16 cellular contexts compared by ENCODE assay signal in genomic region chr19:852136-853013, GRCh38. TPM values are rescaled to one million over a fixed set of nuclear protein-coding genes. Genes with fewer than 3 reads are reported as not detected.
DNase-seq lines count a peak whose midpoint lies in the region; ATAC-seq, FAIRE-seq and TF ChIP-seq lines count a peak whose summit lies in the region.
"Had no signal": no experiment of that assay in that cellular context is flagged by ENCODE, and none has a peak within 500 bp of the region (broad histone marks: within the 10 kb centered on the region; RNA-seq: fewer than 3 reads in every experiment).

ELANE (plus strand) TSS chr19:852303; CDS start chr19:852329, 26 bp downstream.

- H3K36me3 ChIP-seq in endothelial cell of umbilical vein (ENCODE audit: control insufficient read depth in 2 of 2, extremely low read depth in 1 of 2, insufficient read depth in 2 of 2, low read length in 2 of 2): no peaks in the 10 kb centered on the region
- H3K36me3 ChIP-seq in rectal smooth muscle tissue (ENCODE audit: control insufficient read depth, insufficient read depth, low read length): no peaks in the 10 kb centered on the region

- no peaks in the 10 kb centered on the region for H3K9me1 ChIP-seq in endothelial cell of umbilical vein (replicated peaks; ENCODE audit: control insufficient read depth, extremely low read depth, insufficient read depth, low read length)

- TF ChIP-seq POLR2A in endothelial cell of umbilical vein (IDR thresholded peaks at IDR 0.05; ENCODE audit: low read depth, low read length): no peak

- H3K9me3 Mint-ChIP-seq in activated T-cell treated with anti-CD3 and anti-CD28 coated beads, Interleukin-2, amount 50 U/mL, for 4 hours: no peaks in the 10 kb centered on the region
- H3K9me3 Mint-ChIP-seq: activated CD8-positive, alpha-beta T cell treated with anti-CD3 and anti-CD28 coated beads for 36 hours; mesothelial cell of epicardium had no signal

- dilution Hi-C loops in endothelial cell of umbilical vein (cut with MboI; ENCODE audit: extremely low pct_ligation_motif_present, low sequenced_read_pairs): no loop called here

- BruUV-seq in endothelial cell of umbilical vein (replicated peaks; lab: Mats Ljungman, UMichigan): no TSS peak

- H3K9ac ChIP-seq in endothelial cell of umbilical vein (replicated peaks; ENCODE audit: extremely low read depth, insufficient read depth, low read length): no peak within 1 kb of the TSS
- no peak within 1 kb of the TSS for H3K9ac ChIP-seq in rectal smooth muscle tissue (ENCODE audit: low read length)
- H3K9ac ChIP-seq: SK-N-SH had no signal

- H3K27ac ChIP-seq in right cardiac atrium (ENCODE audit: low read length) (peak within 1 kb of the TSS; percentile 34), endothelial cell of umbilical vein (ENCODE audit: insufficient read depth, low read depth, low read length) (no peak within 1 kb of the TSS), rectal smooth muscle tissue (ENCODE audit: low read depth, low read length) (peak within 1 kb of the TSS; percentile 80)

- CTCF ChIA-PET in endothelial cell of umbilical vein (lab: Charles Lee): no interaction called here

- H4K20me1 ChIP-seq in endothelial cell of umbilical vein (replicated peaks; ENCODE audit: control insufficient read depth, extremely low read depth, insufficient read depth, low read length): no peaks in the 10 kb centered on the region

- no peaks in the 10 kb centered on the region for H3K36me3 Mint-ChIP-seq in activated T-cell treated with anti-CD3 and anti-CD28 coated beads, Interleukin-2, amount 50 U/mL, for 4 hours (ENCODE audit: insufficient read depth)
- H3K36me3 Mint-ChIP-seq: mesothelial cell of epicardium had no signal

- WGBS in right cardiac atrium: 64% methylated on average over 55 of the region's 55 CpGs

- H3K9me3 ChIP-seq in right cardiac atrium (ENCODE audit: control insufficient read depth, low read length): no peaks in the 10 kb centered on the region
- H3K9me3 ChIP-seq in endothelial cell of umbilical vein (replicated peaks; ENCODE audit: control insufficient read depth, insufficient read depth, low read length): no peaks in the 10 kb centered on the region
- H3K9me3 ChIP-seq: Caco-2, SK-N-SH had no signal

- H3K27me3 ChIP-seq in right cardiac atrium (ENCODE audit: control insufficient read depth, insufficient read depth): no peaks in the 10 kb centered on the region
- no peaks in the 10 kb centered on the region for H3K27me3 ChIP-seq in endothelial cell of umbilical vein (ENCODE audit: control insufficient read depth in 2 of 2, insufficient read depth in 2 of 2, low read length in 2 of 2)
- H3K27me3 ChIP-seq in rectal smooth muscle tissue (ENCODE audit: control insufficient read depth, insufficient read depth, low read length): peaks cover 4% of the 10 kb centered on the region

- FAIRE-seq in endothelial cell of umbilical vein (lab: Jason Lieb, UNC): no peak

- no peak for TF ChIP-seq CTCF in endothelial cell of umbilical vein (IDR thresholded peaks at IDR 0.05; ENCODE audit: extremely low read depth in 1 of 2, insufficient read depth in 1 of 2, low read depth in 1 of 2, low read length in 2 of 2)

- no peak within 1 kb of the TSS for H3K4me2 ChIP-seq in endothelial cell of umbilical vein (ENCODE audit: insufficient read depth, low read length)

- H3K4me3 Mint-ChIP-seq in activated T-cell treated with anti-CD3 and anti-CD28 coated beads, Interleukin-2, amount 50 U/mL, for 4 hours: no peak within 1 kb of the TSS
- H3K4me3 Mint-ChIP-seq: activated CD8-positive, alpha-beta T cell treated with anti-CD3 and anti-CD28 coated beads for 36 hours; mesothelial cell of epicardium had no signal

- no peak within 1 kb of the TSS for H3K4me3 ChIP-seq in right cardiac atrium (ENCODE audit: low read length)
- H3K4me3 ChIP-seq in endothelial cell of umbilical vein (replicated peaks in 1 of 3; ENCODE audit: insufficient read depth in 1 of 3, low read depth in 1 of 3, low read length in 3 of 3): no peak within 1 kb of the TSS
- H3K4me3 ChIP-seq in rectal smooth muscle tissue (ENCODE audit: low read length): no peak within 1 kb of the TSS

- H3K4me1 Mint-ChIP-seq in activated T-cell treated with anti-CD3 and anti-CD28 coated beads, Interleukin-2, amount 50 U/mL, for 4 hours (ENCODE audit: low read depth): no peaks in the 10 kb centered on the region

- no peaks in the 10 kb centered on the region for H3K79me2 ChIP-seq in endothelial cell of umbilical vein (ENCODE audit: control insufficient read depth, insufficient read depth, low read length)

- ATAC-seq in right cardiac atrium (no peak), left ventricle myocardium superior (no peak)
- ATAC-seq in activated T-cell treated with anti-CD3 and anti-CD28 coated beads, Interleukin-2, amount 50 U/mL, for 4 hours: no peak
- ATAC-seq: activated CD8-positive, alpha-beta T cell treated with anti-CD3 and anti-CD28 coated beads for 36 hours had no signal

- peaks cover 35% of the 10 kb centered on the region for H3K27me3 Mint-ChIP-seq in activated T-cell treated with anti-CD3 and anti-CD28 coated beads, Interleukin-2, amount 50 U/mL, for 4 hours (ENCODE audit: low read depth)

- DNase-seq in right cardiac atrium: peak in 2 of 3 donors; percentile 63 to 72
- no peak for DNase-seq in left ventricle myocardium superior
- DNase-seq in endothelial cell of umbilical vein (ENCODE audit: low read depth, low spot score): no peak
- no peak for DNase-seq in activated T-cell treated with anti-CD3 and anti-CD28 coated beads, Interleukin-2, amount 50 U/mL, for 4 hours
- no peak for DNase-seq in NCI-H146 treated with DMSO at 0.1 percent for 48 hours (lab: John Stamatoyannopoulos, UW; ENCODE audit: unreplicated experiment)
- DNase-seq in D341Med (ENCODE audit: low spot score): no peak
- no peak for DNase-seq in NCI-H345 treated with DMSO at 0.1 percent for 48 hours (lab: John Stamatoyannopoulos, UW; ENCODE audit: unreplicated experiment)
- DNase-seq: activated CD8-positive, alpha-beta T cell treated with anti-CD3 and anti-CD28 coated beads for 36 hours; activated effector memory CD4-positive, alpha-beta T cell treated with anti-CD3 and anti-CD28 coated beads, Interleukin-2, amount 50 U/mL, for 16 hours; Caco-2; GDM1; NCI-H2171; occipital lobe; SK-N-SH had no signal

- H2AFZ ChIP-seq in endothelial cell of umbilical vein (ENCODE audit: low read depth, low read length): no peak within 1 kb of the TSS

- POLR2A ChIA-PET in endothelial cell of umbilical vein (lab: Charles Lee): no interaction called here

- no peaks in the 10 kb centered on the region for H3K4me1 ChIP-seq in right cardiac atrium (ENCODE audit: control insufficient read depth, insufficient read depth, low read length)
- H3K4me1 ChIP-seq in endothelial cell of umbilical vein (ENCODE audit: control insufficient read depth, extremely low read depth, insufficient read depth, low read length): no peaks in the 10 kb centered on the region
- peaks cover 8% of the 10 kb centered on the region for H3K4me1 ChIP-seq in rectal smooth muscle tissue (ENCODE audit: control insufficient read depth, insufficient read depth, low read length)
- H3K4me1 ChIP-seq: Caco-2 had no signal

- intact Hi-C loops in right cardiac atrium (cut with DNase I) (loop anchor here in 2 of 4 donors (10.0 kb wide), 2 partner anchors 48 to 78 kb away; no protein-coding TSS in a partner anchor), left ventricle myocardium superior (cut with micrococcal nuclease) (no loop called here), endothelial cell of umbilical vein (cut with micrococcal nuclease) (no loop called here)

TF ChIP-seq in endothelial cell of umbilical vein, 7 proteins besides CTCF, POLR2A, EP300 and RAD21:
- TF ChIP-seq GATA2 (IDR thresholded peaks at IDR 0.05; ENCODE audit: insufficient read depth, insufficient read length, low read depth, low read length) (no peak), EZH2 (IDR thresholded peaks at IDR 0.05; ENCODE audit: borderline replicate concordance, low read depth, low read length, severe bottlenecking) (peak; percentile 30)
TF ChIP-seq in endothelial cell of umbilical vein: peak in this region for 1.

RNA-seq across cellular contexts. Expression of gene ELANE, which starts in this region (rescaled TPM):
- total RNA-seq in right cardiac atrium: 1 to 10 TPM in 3 of 4 donors, under 1 TPM in 1; 0.85 to 2.6 (median 1.9) TPM
- 3.4 TPM for polyA plus RNA-seq in right cardiac atrium
- 1.5 TPM for total RNA-seq in left ventricle myocardium superior
- total RNA-seq in endothelial cell of umbilical vein: not detected in 2 replicates
- polyA plus RNA-seq in endothelial cell of umbilical vein: not detected in 2 replicates
- not detected in 2 replicates for polyA plus RNA-seq in endothelial cell of umbilical vein (2011; cell fraction: cytosol; rRNA removed)
- polyA plus RNA-seq in endothelial cell of umbilical vein (2011; cell fraction: nucleus; rRNA removed): not detected in 2 replicates
- not detected in 2 replicates for polyA plus RNA-seq in endothelial cell of umbilical vein (2012)
- not detected in 2 replicates for polyA minus RNA-seq in endothelial cell of umbilical vein
- not detected for polyA minus RNA-seq in endothelial cell of umbilical vein (2011; cell fraction: cytosol; rRNA and poly(A)+ RNA removed)
- not detected in 2 replicates for polyA minus RNA-seq in endothelial cell of umbilical vein (2011; cell fraction: nucleus; rRNA and poly(A)+ RNA removed)
- not detected for total RNA-seq in activated T-cell treated with anti-CD3 and anti-CD28 coated beads, Interleukin-2, amount 50 U/mL, for 4 hours
- total RNA-seq: activated CD8-positive, alpha-beta T cell treated with anti-CD3 and anti-CD28 coated beads for 36 hours; Caco-2; mesothelial cell of epicardium; occipital lobe had no signal
- polyA plus RNA-seq: SK-N-SH had no signal

Comparison
In these comparisons a context has a peak if more than half of its experiments do, and no peak if none do; other contexts are left out.
1. DNase-seq: peak in right cardiac atrium (2 of 3); none in left ventricle myocardium superior (single experiment), endothelial cell of umbilical vein (single experiment), activated T-cell treated with anti-CD3 and anti-CD28 coated beads, Interleukin-2, amount 50 U/mL, for 4 hours (single experiment), NCI-H146 treated with DMSO at 0.1 percent for 48 hours (single experiment), D341Med (single experiment) and NCI-H345 treated with DMSO at 0.1 percent for 48 hours (single experiment).